8 cellular contexts compared by ENCODE assay signal in genomic region chr9:86354048-86354881, GRCh38. TPM values are rescaled to one million over a fixed set of nuclear protein-coding genes. Genes with fewer than 3 reads are reported as not detected.
DNase-seq lines count a peak whose midpoint lies in the region; ATAC-seq, FAIRE-seq and TF ChIP-seq lines count a peak whose summit lies in the region.

Gene TUT7, minus strand, starts transcription at chr9:86354410. Its CDS starts 1,211 bp downstream, at chr9:86353199.

- no peaks in the 10 kb centered on the region for H3K4me1 ChIP-seq in BE2C

- 0 out of 2 replicates have a peak, but pooled peaks cover 8% of the 10 kb centered on the region for H3K36me3 ChIP-seq in BE2C

- peak within 1 kb of the TSS; percentile 82 for H3K4me3 ChIP-seq in BE2C (ENCODE audit: low read depth, low read length)

- FAIRE-seq in GM19239 (lab: Jason Lieb, UNC): peak; percentile 87

- DNase-seq in BE2C (peak; percentile 96), GM19239 (ENCODE audit: insufficient read length, low spot score) (peak; percentile 82), NCI-H510A treated with DMSO at 0.1 percent for 48 hours (lab: John Stamatoyannopoulos, UW) (peak; percentile 94), kidney tubule cell (ENCODE audit: low spot score) (peak; percentile 96)
- peak; percentile 91 to 93 for DNase-seq in activated CD4-positive, alpha-beta T cell treated with anti-CD3 and anti-CD28 coated beads for 4 hours
- peak; percentile 82 to 93 for DNase-seq in stimulated activated CD4-positive, alpha-beta T cell treated with anti-CD3 and anti-CD28 coated beads, Interleukin-1b, Interleukin-23, amount 100 ng/mL, for 1 hour (ENCODE audit: low read depth in 2 of 2)

- no peak for TF ChIP-seq CTCF in BE2C (IDR thresholded peaks at IDR 0.05; ENCODE audit: low read depth, low read length)

- ATAC-seq in HG03442 (IDR thresholded peaks at IDR 0.05; ENCODE audit: unreplicated experiment): peak; percentile 78

- peak within 1 kb of the TSS; percentile 79 for H3K27ac ChIP-seq in cingulate gyrus (ENCODE audit: low read depth, low read length)

- no peaks in the 10 kb centered on the region for H3K9me3 ChIP-seq in BE2C

- H3K27me3 ChIP-seq in BE2C: no peaks in the 10 kb centered on the region; the same call in 1 of the 2 replicates

RNA-seq across cellular contexts. Expression of gene TUT7, which starts in this region (rescaled TPM):
- 10.3 TPM for polyA plus RNA-seq in BE2C (2012; ENCODE audit: insufficient read depth, insufficient read length, low read depth)

Comparison
In these comparisons a context has a peak if more than half of its experiments do, and no peak if none do; other contexts are left out.
1. Peak in every context shown above with its lines: DNase-seq, ATAC-seq, H3K4me3 ChIP-seq and H3K27ac ChIP-seq.